3 cellular contexts compared by ENCODE assay signal in the genomic region with DNA sequence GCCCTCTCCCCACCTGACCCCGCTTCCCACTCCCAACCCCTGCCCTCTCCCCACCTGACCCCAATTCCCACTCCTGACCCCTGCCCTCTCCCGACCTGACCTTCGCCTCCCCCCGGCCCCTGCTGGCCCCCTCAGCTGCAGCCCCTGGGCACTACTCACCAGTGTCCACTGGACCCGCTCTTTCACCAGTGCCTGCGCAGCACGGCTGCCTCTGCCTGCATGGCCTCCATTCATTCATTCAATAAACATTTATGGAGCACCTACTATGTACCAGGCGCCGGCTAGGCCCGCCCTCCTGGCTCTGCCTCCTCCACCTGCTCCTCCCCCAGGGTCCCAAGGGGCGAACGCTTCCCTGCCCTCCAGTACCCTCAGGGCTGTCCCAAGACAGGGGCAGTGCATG.
"Had no signal": no experiment of that assay in that cellular context is flagged by ENCODE, and none has a peak within 500 bp of the region (broad histone marks: within the 10 kb centered on the region; RNA-seq: fewer than 3 reads in every experiment).

No MANE protein-coding gene starts in this region.

- DNase-seq: GDM1, GF-D8 had no signal

- H3K4me3 ChIP-seq: GM12878 had no signal
